Comparison of ENCODE assay signal across 8 cellular contexts in the genomic region with DNA sequence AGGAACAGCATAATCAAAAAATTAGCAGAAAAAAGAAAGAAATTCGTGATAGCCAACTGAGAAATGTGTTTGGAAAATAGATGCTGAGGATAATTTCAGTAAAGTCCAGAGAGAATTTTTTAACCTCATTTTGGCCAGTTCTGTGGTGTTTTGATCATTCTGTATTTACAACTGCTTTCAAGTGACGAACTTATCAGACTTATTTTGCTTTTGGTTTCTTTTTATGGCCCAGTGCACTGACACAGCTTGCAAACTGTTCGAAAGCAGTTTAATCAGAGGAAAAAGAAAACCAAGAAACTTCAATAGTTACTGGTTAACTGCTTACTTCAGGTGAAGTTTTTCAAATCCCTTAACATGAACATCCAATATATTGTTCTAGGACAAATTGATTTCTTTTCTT. TPM values are rescaled to one million over a fixed set of nuclear protein-coding genes. Genes with fewer than 3 reads are reported as not detected.
DNase-seq lines count a peak whose midpoint lies in the region; ATAC-seq and TF ChIP-seq lines count a peak whose summit lies in the region.

No MANE protein-coding gene starts in this region.

- intact Hi-C loops in breast epithelium (cut with DNase I; ENCODE audit: low total_unique reads): no loop called here

- no peaks in the 10 kb centered on the region for H3K9me3 Mint-ChIP-seq in neural crest cell

- H3K27ac ChIP-seq in breast epithelium (peak overlapping the region in 1 of 2 donors; percentile 33), SJCRH30 (no peak overlapping the region)

- ATAC-seq in HG03139 (IDR thresholded peaks at IDR 0.05; ENCODE audit: unreplicated experiment): peak; percentile 28
- ATAC-seq in GM19328 (IDR thresholded peaks at IDR 0.05; ENCODE audit: unreplicated experiment): no peak
- ATAC-seq in HG03439 (IDR thresholded peaks at IDR 0.05; ENCODE audit: unreplicated experiment): no peak

- H3K36me3 ChIP-seq in GM06990 (ENCODE audit: control insufficient read depth, insufficient read depth, low read length) (peaks cover 5% of the 10 kb centered on the region), breast epithelium (no peaks in the 10 kb centered on the region), SJCRH30 (no peaks in the 10 kb centered on the region)

- no peak for TF ChIP-seq POLR2A in breast epithelium (IDR thresholded peaks at IDR 0.05)

- peak overlapping the region; percentile 97 for H3K4me3 Mint-ChIP-seq in neural crest cell

- H3K27me3 Mint-ChIP-seq in neural crest cell (ENCODE audit: low read depth): no peaks in the 10 kb centered on the region

- H3K4me1 ChIP-seq in breast epithelium: no peaks in the 10 kb centered on the region
- no peaks in the 10 kb centered on the region for H3K4me1 ChIP-seq in SJCRH30

- no peak overlapping the region for H3K27ac Mint-ChIP-seq in neural crest cell (ENCODE audit: unreplicated experiment)

- no peaks in the 10 kb centered on the region for H3K27me3 ChIP-seq in GM06990 (replicated peaks; ENCODE audit: control insufficient read depth, insufficient read depth, low read length)
- H3K27me3 ChIP-seq in breast epithelium: no peaks in the 10 kb centered on the region
- no peaks in the 10 kb centered on the region for H3K27me3 ChIP-seq in SJCRH30

- H3K4me1 Mint-ChIP-seq in neural crest cell: peaks cover 37% of the 10 kb centered on the region

- peaks cover 3% of the 10 kb centered on the region for H3K36me3 Mint-ChIP-seq in neural crest cell (ENCODE audit: low read depth)

- TF ChIP-seq CTCF in GM06990 (IDR thresholded peaks at IDR 0.05; ENCODE audit: insufficient read depth, low read length, poor library complexity, severe bottlenecking) (no peak), breast epithelium (IDR thresholded peaks at IDR 0.05) (no peak), neural crest cell (conservative IDR thresholded peaks at IDR 0.05) (no peak)

- DNase-seq in GM06990 (ENCODE audit: extremely low read depth, insufficient read length) (no peak), breast epithelium (ENCODE audit: low spot score in 2 of 2) (no peak), neural crest cell (ENCODE audit: low read depth, low spot score) (no peak), SJCRH30 (no peak), NCI-H128 (lab: John Stamatoyannopoulos, UW; ENCODE audit: unreplicated experiment) (no peak)

- H3K9me3 ChIP-seq in breast epithelium (no peaks in the 10 kb centered on the region), SJCRH30 (replicated peaks) (no peaks in the 10 kb centered on the region)

- H3K4me3 ChIP-seq in GM06990 (replicated peaks; ENCODE audit: low read depth, low read length): peak overlapping the region; percentile 92
- H3K4me3 ChIP-seq in breast epithelium: peak overlapping the region; percentile 80 to 99 (median 97)
- H3K4me3 ChIP-seq in SJCRH30: no peak overlapping the region

RNA-seq across cellular contexts. Expression of a gene that starts 1.9 kb away (rescaled TPM):
- total RNA-seq in breast epithelium (10 to 100 TPM; 71.1 to 80.6 (median 79.5) TPM), neural crest cell (106 and 108 TPM in 2 replicates)
- total RNA-seq in SJCRH30 (2014; rRNA removed; shearing (Covaris generic)): 43.2 and 46.1 TPM in 2 replicates

RNA-seq across cellular contexts. Expression of a gene that starts 2.1 kb away (rescaled TPM):
- total RNA-seq in breast epithelium (1 to 10 TPM; 5.0 to 5.6 (median 5.3) TPM), neural crest cell (11.3 and 11.9 TPM in 2 replicates)
- 2.4 and 2.5 TPM in 2 replicates for total RNA-seq in SJCRH30 (2014; rRNA removed; shearing (Covaris generic))

RNA-seq across cellular contexts. Expression of a gene that starts 28.7 kb away (rescaled TPM):
- under 1 TPM in 2 of 3 donors, not detected in 1; 0.33 to 0.44 TPM for total RNA-seq in breast epithelium
- not detected in 2 replicates for total RNA-seq in neural crest cell
- not detected in 2 replicates for total RNA-seq in SJCRH30 (2014; rRNA removed; shearing (Covaris generic))

RNA-seq across cellular contexts. Expression of a gene that starts 51.4 kb away (rescaled TPM):
- total RNA-seq in breast epithelium: 100 to 1,000 TPM in 1 of 3 donors, 10 to 100 TPM in 2; 77.0 to 102 (median 80.3) TPM
- total RNA-seq in neural crest cell: 76.8 and 81.6 TPM in 2 replicates
- total RNA-seq in SJCRH30 (2014; rRNA removed; shearing (Covaris generic)): 40.1 and 43.8 TPM in 2 replicates
